ENCODE assay signal across 9 cellular contexts in the genomic region with DNA sequence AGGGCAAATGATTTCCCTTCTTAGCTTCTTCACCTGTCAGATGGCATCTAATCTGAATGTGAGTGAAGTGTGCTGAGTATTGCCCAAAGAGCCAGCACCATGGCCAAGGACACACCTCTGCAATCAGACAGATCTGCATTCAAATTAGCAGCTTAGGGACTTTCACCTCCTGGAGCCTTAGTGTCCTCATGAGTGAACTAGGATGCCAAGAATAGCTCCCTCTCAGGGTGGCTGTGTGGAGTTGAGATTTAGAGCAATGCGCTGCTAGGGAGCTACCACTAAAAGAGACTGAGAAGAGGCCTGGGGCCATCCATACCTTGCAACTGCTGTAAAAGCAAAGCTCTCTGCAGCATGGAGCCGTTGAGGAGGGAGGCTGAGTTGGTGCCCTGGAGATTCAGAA. TPM values are rescaled to one million over a fixed set of nuclear protein-coding genes. Genes with fewer than 3 reads are reported as not detected.
A peak's percentile ranks its signal among the peaks of the same experiment; 100 is the strongest.
DNase-seq lines count a peak whose midpoint lies in the region; ATAC-seq and TF ChIP-seq lines count a peak whose summit lies in the region.
"Had no signal": no experiment of that assay in that cellular context is flagged by ENCODE, and none has a peak within 500 bp of the region (broad histone marks: within the 10 kb centered on the region; RNA-seq: fewer than 3 reads in every experiment).

No MANE protein-coding gene starts in this region.

- H3K9me3 ChIP-seq in DOHH2 (ENCODE audit: control insufficient read depth, insufficient read depth, low read length) (no peaks in the 10 kb centered on the region), Karpas-422 (ENCODE audit: low read length) (no peaks in the 10 kb centered on the region), testis (no peaks in the 10 kb centered on the region)

- DNase-seq in Karpas-422 (peak; percentile 77), MCF 10A (ENCODE audit: unreplicated experiment) (no peak), neural crest cell (ENCODE audit: low read depth, low spot score) (no peak), glomerular visceral epithelial cell (ENCODE audit: extremely low spot score) (no peak), testis (no peak), UCSD-AML1 (lab: John Stamatoyannopoulos, UW; ENCODE audit: unreplicated experiment) (no peak)

- H3K9ac ChIP-seq in Karpas-422 (ENCODE audit: low read length) = peak overlapping the region; percentile 86

- peak overlapping the region; percentile 94 for H3K4me2 ChIP-seq in DOHH2 (ENCODE audit: low read length)
- H3K4me2 ChIP-seq in Karpas-422 (ENCODE audit: low read depth, low read length, poor library complexity, severe bottlenecking) = peak overlapping the region; percentile 84

- H3K27me3 Mint-ChIP-seq in MCF 10A (ENCODE audit: insufficient read depth, unreplicated experiment) = no peaks in the 10 kb centered on the region
- H3K27me3 Mint-ChIP-seq in neural crest cell (ENCODE audit: low read depth) = no peaks in the 10 kb centered on the region

- POLR2A ChIA-PET in MCF 10A (lab: Yijun Ruan, JAX) = interaction anchor here (0.7 to 2.0 kb wide), 8 partner anchors 13 to 342 kb away, joined by 3 to 11 read pairs (median 3); a partner anchor contains a TSS

- H3K27me3 ChIP-seq in DOHH2 (ENCODE audit: control insufficient read depth, low read length) (no peaks in the 10 kb centered on the region), Karpas-422 (ENCODE audit: low read length) (no peaks in the 10 kb centered on the region), testis (no peaks in the 10 kb centered on the region)

- H3K79me2 ChIP-seq in DOHH2 (ENCODE audit: control insufficient read depth, low read length) = peaks cover 17% of the 10 kb centered on the region
- H3K79me2 ChIP-seq in Karpas-422 (ENCODE audit: low read length) = peaks cover 12% of the 10 kb centered on the region

- no peak for TF ChIP-seq POLR2A in testis (IDR thresholded peaks at IDR 0.05)

- WGBS in testis, 2 donors = 59 to 60% methylated on average over 2 of the region's 2 CpGs

- TF ChIP-seq CTCF in DOHH2 (IDR thresholded peaks at IDR 0.05; ENCODE audit: low read depth, low read length, poor library complexity, severe bottlenecking) = no peak
- no peak for TF ChIP-seq CTCF in MCF 10A (IDR thresholded peaks at IDR 0.05; ENCODE audit: unreplicated experiment)
- no peak for TF ChIP-seq CTCF in neural crest cell (conservative IDR thresholded peaks at IDR 0.05)
- no peak for TF ChIP-seq CTCF in testis (IDR thresholded peaks at IDR 0.05)

- H3F3A ChIP-seq in DOHH2 (ENCODE audit: control insufficient read depth, insufficient read depth) = peaks cover 3% of the 10 kb centered on the region

- H3K9me3 Mint-ChIP-seq in MCF 10A (ENCODE audit: unreplicated experiment) (no peaks in the 10 kb centered on the region), neural crest cell (no peaks in the 10 kb centered on the region)

- TSS peak; percentile 19 for BruUV-seq in MCF 10A (replicated peaks; lab: Mats Ljungman, UMichigan)

- H3K27ac Mint-ChIP-seq in MCF 10A (ENCODE audit: low read depth, unreplicated experiment) (peak overlapping the region; percentile 14), neural crest cell (ENCODE audit: unreplicated experiment) (no peak overlapping the region)

- CTCF ChIA-PET in MCF 10A (lab: Yijun Ruan, JAX) = interaction anchor here (0.6 to 1.9 kb wide), 5 partner anchors 10 to 172 kb away, joined by 3 to 6 read pairs (median 3); no protein-coding TSS in a partner anchor

- H4K20me1 ChIP-seq in DOHH2 (ENCODE audit: control insufficient read depth, insufficient read depth, low read depth, low read length) (no peaks in the 10 kb centered on the region), Karpas-422 (ENCODE audit: insufficient read depth, low read depth, low read length) (no peaks in the 10 kb centered on the region)

- H2AFZ ChIP-seq in Karpas-422 (ENCODE audit: low read length) = no peak overlapping the region

- peak overlapping the region; percentile 86 for H3K4me3 ChIP-seq in DOHH2 (ENCODE audit: low read length)
- H3K4me3 ChIP-seq in Karpas-422 (ENCODE audit: low read length) = peak overlapping the region; percentile 85
- H3K4me3 ChIP-seq in testis = no peak overlapping the region

- H3K36me3 Mint-ChIP-seq in MCF 10A (ENCODE audit: insufficient read depth, unreplicated experiment) = peaks cover 38% of the 10 kb centered on the region
- H3K36me3 Mint-ChIP-seq in neural crest cell (ENCODE audit: low read depth) = peaks cover 20% of the 10 kb centered on the region

- H3K4me1 ChIP-seq in DOHH2 (ENCODE audit: control insufficient read depth, low read length) = peaks cover 10% of the 10 kb centered on the region
- H3K4me1 ChIP-seq in Karpas-422 (ENCODE audit: low read length) = peaks cover 22% of the 10 kb centered on the region
- peaks cover 15% of the 10 kb centered on the region for H3K4me1 ChIP-seq in testis

- H3K36me3 ChIP-seq in DOHH2 (ENCODE audit: control insufficient read depth, low read length) (peaks cover 35% of the 10 kb centered on the region), Karpas-422 (ENCODE audit: insufficient read depth, low read length) (peaks cover 20% of the 10 kb centered on the region; the same call in 1 of the 2 replicates), testis (ENCODE audit: low read depth, missing control alignments) (no peaks in the 10 kb centered on the region)

- no peak overlapping the region for H3K27ac ChIP-seq in DOHH2 (ENCODE audit: low read depth, low read length)
- peak overlapping the region; percentile 72 for H3K27ac ChIP-seq in Karpas-422 (ENCODE audit: low read length)
- H3K27ac ChIP-seq in testis = no peak overlapping the region

- H3K4me1 Mint-ChIP-seq in MCF 10A (ENCODE audit: insufficient read depth, unreplicated experiment) (peaks cover 4% of the 10 kb centered on the region), neural crest cell (peaks cover 22% of the 10 kb centered on the region)

- H3K4me3 Mint-ChIP-seq in MCF 10A (ENCODE audit: unreplicated experiment) (peak overlapping the region; percentile 91), neural crest cell (peak overlapping the region; percentile 97)

- ATAC-seq in GM18861 (IDR thresholded peaks at IDR 0.05; ENCODE audit: unreplicated experiment) = no peak

- H3K9me2 ChIP-seq in DOHH2 (replicated peaks; ENCODE audit: control insufficient read depth, low read length) (no peaks in the 10 kb centered on the region), Karpas-422 (replicated peaks; ENCODE audit: insufficient read depth, low read length) (no peaks in the 10 kb centered on the region)

- intact Hi-C loops in MCF 10A (cut with micrococcal nuclease) (loop anchor here (5.0 kb wide), 1 partner anchor 63 kb away; a partner anchor contains a TSS), testis (cut with DNase I; ENCODE audit: low total_unique reads) (no loop called here)

RNA-seq across cellular contexts. Expression of a gene that starts 1.4 kb away (rescaled TPM):
- total RNA-seq in Karpas-422 (2014; rRNA removed; shearing (Covaris generic); ENCODE audit: low replicate concordance) = 62.7 and 84.0 TPM in 2 replicates
- total RNA-seq in MCF 10A (2022) (133 and 151 TPM in 2 replicates), neural crest cell (201 and 226 TPM in 2 replicates), testis (100 to 1,000 TPM; 114 to 115 TPM)
- 159 TPM for polyA plus RNA-seq in testis (ENCODE audit: insufficient read depth, low read depth, low replicate concordance)

RNA-seq across cellular contexts. Expression of a gene that starts 13.2 kb away (rescaled TPM):
- total RNA-seq in Karpas-422 (2014; rRNA removed; shearing (Covaris generic); ENCODE audit: low replicate concordance) = 0.65 and 5.0 TPM in 2 replicates
- total RNA-seq in MCF 10A (2022) = 0.98 and 2.0 TPM in 2 replicates
- total RNA-seq in neural crest cell = 84.0 and 87.2 TPM in 2 replicates
- 1 to 10 TPM; 8.0 to 9.8 TPM for total RNA-seq in testis
- 10.7 TPM for polyA plus RNA-seq in testis (ENCODE audit: insufficient read depth, low read depth, low replicate concordance)

RNA-seq across cellular contexts. Expression of a gene that starts 29.9 kb away (rescaled TPM):
- total RNA-seq in Karpas-422 (2014; rRNA removed; shearing (Covaris generic); ENCODE audit: low replicate concordance) = 154 and 209 TPM in 2 replicates
- total RNA-seq in MCF 10A (2022) = 68.6 and 70.4 TPM in 2 replicates
- 80.6 and 82.5 TPM in 2 replicates for total RNA-seq in neural crest cell
- total RNA-seq in testis = 100 to 1,000 TPM; 219 to 225 TPM
- polyA plus RNA-seq in testis (ENCODE audit: insufficient read depth, low read depth, low replicate concordance) = 56.9 TPM

RNA-seq across cellular contexts. Expression of a gene that starts 40.8 kb away (rescaled TPM):
- total RNA-seq in Karpas-422 (2014; rRNA removed; shearing (Covaris generic); ENCODE audit: low replicate concordance) = not detected in 2 replicates
- total RNA-seq in MCF 10A (2022) (7.7 and 41.6 TPM in 2 replicates), neural crest cell (not detected in 2 replicates), testis (not detected)
- polyA plus RNA-seq in testis (ENCODE audit: insufficient read depth, low read depth, low replicate concordance) = 2.2 TPM
- total RNA-seq: activated CD8-positive, alpha-beta memory T cell treated with anti-CD3 and anti-CD28 coated beads for 36 hours had no signal

Comparison
In these comparisons a context has a peak if more than half of its experiments do, and no peak if none do; other contexts are left out.
1. H3K4me3 ChIP-seq: peak in DOHH2 (single experiment) and Karpas-422 (single experiment); none in testis (0 of 2).